ENCODE assay signal across 10 cellular contexts in genomic region chr11:128772814-128773213, GRCh38.
DNase-seq lines count a peak whose midpoint lies in the region; ATAC-seq and TF ChIP-seq lines count a peak whose summit lies in the region.
"Had no signal": no experiment of that assay in that cellular context is flagged by ENCODE, and none has a peak within 500 bp of the region (broad histone marks: within the 10 kb centered on the region; RNA-seq: fewer than 3 reads in every experiment).

No MANE protein-coding gene starts in this region.

- H3K27me3 Mint-ChIP-seq in Calu3 (ENCODE audit: unreplicated experiment) = peaks cover 2% of the 10 kb centered on the region
- no peaks in the 10 kb centered on the region for H3K27me3 Mint-ChIP-seq in T-cell
- H3K27me3 Mint-ChIP-seq in progenitor cell of endocrine pancreas = peaks cover 58% of the 10 kb centered on the region

- no peak for TF ChIP-seq EP300 in esophagus muscularis mucosa (IDR thresholded peaks at IDR 0.05)

- no TSS peak for BruUV-seq in Calu3 (replicated peaks; lab: Mats Ljungman, UMichigan)

- peaks cover 0 to 23% of the 10 kb centered on the region in 2 donors for H3K36me3 ChIP-seq in adrenal gland (replicated peaks in 1 of 2)
- H3K36me3 ChIP-seq in esophagus muscularis mucosa = peaks cover 0 to 70% (median 12%) of the 10 kb centered on the region in 4 donors

- H3K27me3 ChIP-seq in adrenal gland = no peaks in the 10 kb centered on the region
- peaks cover 0 to 10% (median 0%) of the 10 kb centered on the region in 4 donors for H3K27me3 ChIP-seq in esophagus muscularis mucosa

- H3K9me3 ChIP-seq in adrenal gland (replicated peaks in 1 of 3) (no peaks in the 10 kb centered on the region), esophagus muscularis mucosa (no peaks in the 10 kb centered on the region)

- CTCF ChIA-PET in Calu3 (lab: Charles Lee) = no interaction called here
- CTCF ChIA-PET in T-cell (lab: Charles Lee) = interaction anchor here (0.6 to 0.9 kb wide), 2 partner anchors 53 to 148 kb away, joined by 3 read pairs; no protein-coding TSS in a partner anchor

- peak; percentile 52 to 78 (median 62) for ATAC-seq in T-cell (replicated peaks in 1 of 4)
- ATAC-seq in sciatic nerve = no peak
- ATAC-seq in HG02884 (IDR thresholded peaks at IDR 0.05; ENCODE audit: unreplicated experiment) = no peak

- no peak for TF ChIP-seq CTCF in Calu3 (IDR thresholded peaks at IDR 0.05; ENCODE audit: unreplicated experiment)
- TF ChIP-seq CTCF in adrenal gland (IDR thresholded peaks at IDR 0.05) = no peak
- no peak for TF ChIP-seq CTCF in progenitor cell of endocrine pancreas (IDR thresholded peaks at IDR 0.05; ENCODE audit: unreplicated experiment)
- TF ChIP-seq CTCF in esophagus muscularis mucosa (IDR thresholded peaks at IDR 0.05) = no peak

- 40 to 65% (median 53%) methylated on average over 11 to 12 of the region's 12 CpGs for WGBS in adrenal gland, 4 donors
- WGBS in esophagus muscularis mucosa = 75% methylated on average over 12 of the region's 12 CpGs

- no peak overlapping the region for H3K27ac Mint-ChIP-seq in Calu3 (ENCODE audit: unreplicated experiment)
- peak overlapping the region; percentile 87 to 93 for H3K27ac Mint-ChIP-seq in T-cell
- H3K27ac Mint-ChIP-seq in progenitor cell of endocrine pancreas = no peak overlapping the region

- H3K27ac ChIP-seq in adrenal gland (no peak overlapping the region), esophagus muscularis mucosa (replicated peaks in 1 of 4) (no peak overlapping the region)
- H3K27ac ChIP-seq: KMS-11 had no signal

- H3K4me3 Mint-ChIP-seq in Calu3 (ENCODE audit: low read depth, unreplicated experiment) = no peak overlapping the region
- peak overlapping the region in 1 of 3 donors; percentile 45 for H3K4me3 Mint-ChIP-seq in T-cell
- no peak overlapping the region for H3K4me3 Mint-ChIP-seq in progenitor cell of endocrine pancreas (ENCODE audit: low read depth)
- H3K4me3 Mint-ChIP-seq: brain had no signal

- DNase-seq in Calu3 (peak; percentile 18), T-cell (peak; percentile 26 to 66 (median 49)), adrenal gland (peak; percentile 24 to 59 (median 38)), sciatic nerve (ENCODE audit: low spot score) (peak; percentile 72), progenitor cell of endocrine pancreas (ENCODE audit: low spot score, unreplicated experiment) (no peak), kidney glomerular epithelial cell (lab: John Stamatoyannopoulos, UW) (no peak), esophagus muscularis mucosa (ENCODE audit: extremely low spot score) (no peak)

- H3K4me1 Mint-ChIP-seq in Calu3 (ENCODE audit: low read depth, unreplicated experiment) = peaks cover 16% of the 10 kb centered on the region
- H3K4me1 Mint-ChIP-seq in T-cell = peaks cover 55 to 78% (median 70%) of the 10 kb centered on the region in 3 donors
- peaks cover 4% of the 10 kb centered on the region for H3K4me1 Mint-ChIP-seq in progenitor cell of endocrine pancreas (ENCODE audit: low read depth)

- H3K9me3 Mint-ChIP-seq in Calu3 (ENCODE audit: low read depth, unreplicated experiment) = no peaks in the 10 kb centered on the region
- H3K9me3 Mint-ChIP-seq in T-cell = no peaks in the 10 kb centered on the region
- no peaks in the 10 kb centered on the region for H3K9me3 Mint-ChIP-seq in progenitor cell of endocrine pancreas (ENCODE audit: low read depth)

- no peaks in the 10 kb centered on the region for H3K4me1 ChIP-seq in adrenal gland (replicated peaks in 1 of 2)
- H3K4me1 ChIP-seq in esophagus muscularis mucosa = peaks cover 6 to 32% (median 11%) of the 10 kb centered on the region in 4 donors

- POLR2A ChIA-PET in T-cell (lab: Charles Lee) = interaction anchor here in 1 of 2 donors (0.6 kb wide), 1 partner anchor 65 kb away, joined by 6 read pairs; no protein-coding TSS in a partner anchor

- intact Hi-C loops in Calu3 (cut with micrococcal nuclease; ENCODE audit: unreplicated experiment) = no loop called here
- intact Hi-C loops in adrenal gland (cut with DNase I) = no loop called here
- intact Hi-C loops in sciatic nerve (cut with DNase I) = no loop called here
- intact Hi-C loops in esophagus muscularis mucosa (cut with DNase I) = no loop called here

- no peak for TF ChIP-seq POLR2A in adrenal gland (IDR thresholded peaks at IDR 0.05)
- no peak for TF ChIP-seq POLR2A in esophagus muscularis mucosa (IDR thresholded peaks at IDR 0.05; ENCODE audit: low read depth)

- H3K4me3 ChIP-seq in adrenal gland (no peak overlapping the region), esophagus muscularis mucosa (no peak overlapping the region)

- H3K36me3 Mint-ChIP-seq in Calu3 (ENCODE audit: insufficient read depth, unreplicated experiment) = no peaks in the 10 kb centered on the region
- peaks cover 73% of the 10 kb centered on the region for H3K36me3 Mint-ChIP-seq in T-cell
- H3K36me3 Mint-ChIP-seq in progenitor cell of endocrine pancreas (ENCODE audit: insufficient read depth) = no peaks in the 10 kb centered on the region
- H3K36me3 Mint-ChIP-seq: brain had no signal

Comparison
In these comparisons a context has a peak if more than half of its experiments do, and no peak if none do; other contexts are left out.
1. DNase-seq: peak in Calu3 (single experiment), T-cell (34 of 34), adrenal gland (7 of 7) and sciatic nerve (single experiment); none in progenitor cell of endocrine pancreas (single experiment), kidney glomerular epithelial cell (single experiment) and esophagus muscularis mucosa (single experiment).
2. H3K27ac Mint-ChIP-seq: peak in T-cell (2 of 2); none in Calu3 (single experiment) and progenitor cell of endocrine pancreas (single experiment).
3. ATAC-seq: peak in T-cell (4 of 4); none in sciatic nerve (single experiment) and HG02884 (single experiment).